ENCODE assay signal across 8 cellular contexts in the genomic region with DNA sequence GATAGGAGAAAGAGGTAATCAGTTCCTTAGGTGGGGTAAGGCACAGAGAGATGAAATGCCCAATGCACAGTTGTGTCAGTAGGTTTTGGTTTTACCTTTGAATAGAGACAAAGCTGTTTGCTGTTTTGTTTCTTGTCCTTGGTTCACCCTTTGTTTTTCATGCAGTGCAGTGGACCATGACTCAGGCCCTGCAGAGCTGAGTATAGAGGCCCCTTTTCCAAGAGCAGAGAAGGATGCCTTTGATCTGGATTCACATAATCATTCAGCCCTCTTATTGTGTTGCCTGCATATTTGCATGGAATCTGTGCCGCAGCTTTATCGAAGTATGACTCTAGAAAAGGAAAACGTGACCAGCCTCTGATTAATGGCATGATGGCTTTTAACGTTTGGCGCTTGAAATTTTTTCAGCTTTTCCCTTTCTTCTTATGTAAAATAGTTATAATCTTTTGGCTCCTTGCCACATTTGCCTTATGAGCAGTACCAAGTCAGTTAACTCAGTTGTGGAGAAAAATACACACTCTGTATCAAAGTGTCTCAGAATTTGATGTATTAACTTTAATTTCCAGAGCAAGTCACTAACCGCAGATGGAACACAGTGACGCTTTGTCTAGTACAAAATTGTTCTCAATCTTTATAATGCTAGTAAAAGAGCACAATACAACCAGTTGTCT.
DNase-seq lines count a peak whose midpoint lies in the region; ATAC-seq, FAIRE-seq and TF ChIP-seq lines count a peak whose summit lies in the region.

No MANE protein-coding gene starts in this region.

- TF ChIP-seq POLR2A in GM12892 (IDR thresholded peaks at IDR 0.05; ENCODE audit: low read depth, low read length) = no peak

- DNase-seq in islet precursor cell (peak; percentile 62), NCI-H2171 (lab: John Stamatoyannopoulos, UW) (no peak), GM12892 (ENCODE audit: insufficient read length) (no peak), cerebellum (ENCODE audit: low spot score) (no peak)

- no peak for FAIRE-seq in GM12892 (lab: Jason Lieb, UNC)

- ATAC-seq in GM18858 (IDR thresholded peaks at IDR 0.05; ENCODE audit: unreplicated experiment) (peak; percentile 46), HG02759 (IDR thresholded peaks at IDR 0.05; ENCODE audit: unreplicated experiment) (peak; percentile 47), SK-N-SH treated with all-trans-retinoic acid at 6 μM for 48 hours (peak; percentile 41; the same call in 1 of the 3 replicates), HG03139 (IDR thresholded peaks at IDR 0.05; ENCODE audit: unreplicated experiment) (no peak)

TF ChIP-seq in SK-N-SH treated with all-trans-retinoic acid at 6 μM for 48 hours, 23 proteins besides CTCF, POLR2A, EP300 and RAD21:
- no peak for TF ChIP-seq TCF4 (CRISPR knock-in tag; IDR thresholded peaks at IDR 0.05; ENCODE audit: borderline replicate concordance)
- TF ChIP-seq POU6F1 (CRISPR knock-in tag; IDR thresholded peaks at IDR 0.05; ENCODE audit: borderline replicate concordance, low read depth) = no peak
- TF ChIP-seq ISL1 (CRISPR knock-in tag; IDR thresholded peaks at IDR 0.05) = no peak
- TF ChIP-seq, protein P1, sequence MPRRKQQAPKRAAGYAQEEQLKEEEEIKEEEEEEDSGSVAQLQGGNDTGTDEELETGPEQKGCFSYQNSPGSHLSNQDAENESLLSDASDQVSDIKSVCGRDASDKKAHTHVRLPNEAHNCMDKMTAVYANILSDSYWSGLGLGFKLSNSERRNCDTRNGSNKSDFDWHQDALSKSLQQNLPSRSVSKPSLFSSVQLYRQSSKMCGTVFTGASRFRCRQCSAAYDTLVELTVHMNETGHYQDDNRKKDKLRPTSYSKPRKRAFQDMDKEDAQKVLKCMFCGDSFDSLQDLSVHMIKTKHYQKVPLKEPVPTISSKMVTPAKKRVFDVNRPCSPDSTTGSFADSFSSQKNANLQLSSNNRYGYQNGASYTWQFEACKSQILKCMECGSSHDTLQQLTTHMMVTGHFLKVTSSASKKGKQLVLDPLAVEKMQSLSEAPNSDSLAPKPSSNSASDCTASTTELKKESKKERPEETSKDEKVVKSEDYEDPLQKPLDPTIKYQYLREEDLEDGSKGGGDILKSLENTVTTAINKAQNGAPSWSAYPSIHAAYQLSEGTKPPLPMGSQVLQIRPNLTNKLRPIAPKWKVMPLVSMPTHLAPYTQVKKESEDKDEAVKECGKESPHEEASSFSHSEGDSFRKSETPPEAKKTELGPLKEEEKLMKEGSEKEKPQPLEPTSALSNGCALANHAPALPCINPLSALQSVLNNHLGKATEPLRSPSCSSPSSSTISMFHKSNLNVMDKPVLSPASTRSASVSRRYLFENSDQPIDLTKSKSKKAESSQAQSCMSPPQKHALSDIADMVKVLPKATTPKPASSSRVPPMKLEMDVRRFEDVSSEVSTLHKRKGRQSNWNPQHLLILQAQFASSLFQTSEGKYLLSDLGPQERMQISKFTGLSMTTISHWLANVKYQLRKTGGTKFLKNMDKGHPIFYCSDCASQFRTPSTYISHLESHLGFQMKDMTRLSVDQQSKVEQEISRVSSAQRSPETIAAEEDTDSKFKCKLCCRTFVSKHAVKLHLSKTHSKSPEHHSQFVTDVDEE (CRISPR knock-in tag; IDR thresholded peaks at IDR 0.05) = no peak
- TF ChIP-seq ZNF8 (CRISPR knock-in tag; IDR thresholded peaks at IDR 0.05) = no peak
- no peak for TF ChIP-seq PPARA (CRISPR knock-in tag; IDR thresholded peaks at IDR 0.05; ENCODE audit: borderline replicate concordance)
- TF ChIP-seq CSDC2 (CRISPR knock-in tag; IDR thresholded peaks at IDR 0.05) = no peak
- no peak for TF ChIP-seq TOX (CRISPR knock-in tag; IDR thresholded peaks at IDR 0.05; ENCODE audit: borderline replicate concordance)
- TF ChIP-seq ZNF565 (CRISPR knock-in tag; conservative IDR thresholded peaks at IDR 0.05; ENCODE audit: low read depth) = no peak
- no peak for TF ChIP-seq ZFP30 (CRISPR knock-in tag; IDR thresholded peaks at IDR 0.05)
- TF ChIP-seq ESRRG (CRISPR knock-in tag; IDR thresholded peaks at IDR 0.05) = no peak
- TF ChIP-seq, protein P2, sequence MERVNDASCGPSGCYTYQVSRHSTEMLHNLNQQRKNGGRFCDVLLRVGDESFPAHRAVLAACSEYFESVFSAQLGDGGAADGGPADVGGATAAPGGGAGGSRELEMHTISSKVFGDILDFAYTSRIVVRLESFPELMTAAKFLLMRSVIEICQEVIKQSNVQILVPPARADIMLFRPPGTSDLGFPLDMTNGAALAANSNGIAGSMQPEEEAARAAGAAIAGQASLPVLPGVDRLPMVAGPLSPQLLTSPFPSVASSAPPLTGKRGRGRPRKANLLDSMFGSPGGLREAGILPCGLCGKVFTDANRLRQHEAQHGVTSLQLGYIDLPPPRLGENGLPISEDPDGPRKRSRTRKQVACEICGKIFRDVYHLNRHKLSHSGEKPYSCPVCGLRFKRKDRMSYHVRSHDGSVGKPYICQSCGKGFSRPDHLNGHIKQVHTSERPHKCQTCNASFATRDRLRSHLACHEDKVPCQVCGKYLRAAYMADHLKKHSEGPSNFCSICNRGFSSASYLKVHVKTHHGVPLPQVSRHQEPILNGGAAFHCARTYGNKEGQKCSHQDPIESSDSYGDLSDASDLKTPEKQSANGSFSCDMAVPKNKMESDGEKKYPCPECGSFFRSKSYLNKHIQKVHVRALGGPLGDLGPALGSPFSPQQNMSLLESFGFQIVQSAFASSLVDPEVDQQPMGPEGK (CRISPR knock-in tag; IDR thresholded peaks at IDR 0.05; ENCODE audit: borderline replicate concordance) = no peak
- TF ChIP-seq, protein P3, sequence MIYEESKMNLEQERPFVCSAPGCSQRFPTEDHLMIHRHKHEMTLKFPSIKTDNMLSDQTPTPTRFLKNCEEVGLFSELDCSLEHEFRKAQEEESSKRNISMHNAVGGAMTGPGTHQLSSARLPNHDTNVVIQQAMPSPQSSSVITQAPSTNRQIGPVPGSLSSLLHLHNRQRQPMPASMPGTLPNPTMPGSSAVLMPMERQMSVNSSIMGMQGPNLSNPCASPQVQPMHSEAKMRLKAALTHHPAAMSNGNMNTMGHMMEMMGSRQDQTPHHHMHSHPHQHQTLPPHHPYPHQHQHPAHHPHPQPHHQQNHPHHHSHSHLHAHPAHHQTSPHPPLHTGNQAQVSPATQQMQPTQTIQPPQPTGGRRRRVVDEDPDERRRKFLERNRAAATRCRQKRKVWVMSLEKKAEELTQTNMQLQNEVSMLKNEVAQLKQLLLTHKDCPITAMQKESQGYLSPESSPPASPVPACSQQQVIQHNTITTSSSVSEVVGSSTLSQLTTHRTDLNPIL (CRISPR knock-in tag; IDR thresholded peaks at IDR 0.05; ENCODE audit: low read depth) = no peak
- no peak for TF ChIP-seq OSR1 (CRISPR knock-in tag; IDR thresholded peaks at IDR 0.05)
- no peak for TF ChIP-seq ARNTL (CRISPR knock-in tag; IDR thresholded peaks at IDR 0.05; ENCODE audit: borderline replicate concordance, low read depth)
